29 cellular contexts compared by ENCODE assay signal in genomic region chr5:109812698-109813097, GRCh38.
"Had no signal": no experiment of that assay in that cellular context is flagged by ENCODE, and none has a peak within 500 bp of the region (broad histone marks: within the 10 kb centered on the region; RNA-seq: fewer than 3 reads in every experiment).

No MANE protein-coding gene starts in this region.

- H3K27ac Mint-ChIP-seq: dendritic cell treated with granulocyte-macrophage colony-stimulating factor and Interleukin-4, amounts not matched to agents 40 ng/mL and 50 ng/mL, for 4 days; effector memory CD8-positive, alpha-beta T cell; endodermal cell; immature natural killer cell; memory B cell had no signal

- H3K4me3 Mint-ChIP-seq: dendritic cell treated with granulocyte-macrophage colony-stimulating factor and Interleukin-4, amounts not matched to agents 40 ng/mL and 50 ng/mL, for 4 days; effector memory CD8-positive, alpha-beta T cell; endodermal cell; immature natural killer cell; memory B cell; naive thymus-derived CD4-positive, alpha-beta T cell had no signal

- FAIRE-seq: endometrium had no signal

- H3K4me2 ChIP-seq: hepatocyte had no signal

- H3K27me3 ChIP-seq: colonic mucosa, esophagus squamous epithelium, gastrocnemius medialis, heart left ventricle, hepatocyte had no signal

- H3K9me3 ChIP-seq: colonic mucosa, esophagus squamous epithelium, gastrocnemius medialis, lower lobe of right lung had no signal

- H2AFZ ChIP-seq: hepatocyte had no signal

- ATAC-seq: effector memory CD8-positive, alpha-beta T cell; esophagus mucosa; gastrocnemius medialis; heart left ventricle; left colon; left lobe of liver; left ventricle myocardium superior; lower lobe of right lung; naive thymus-derived CD4-positive, alpha-beta T cell had no signal

- DNase-seq: colonic mucosa; cortex of kidney; effector CD8-positive, alpha-beta T cell; effector memory CD8-positive, alpha-beta T cell; endodermal cell; erythroblast; esophagus squamous epithelium; foreskin fibroblast; foreskin melanocyte; gastrocnemius medialis; heart left ventricle; hypothalamus; immature natural killer cell; islet precursor cell; kidney; kidney glomerular epithelial cell; left colon; left ventricle myocardium superior; lower lobe of right lung; mesendoderm; midbrain; naive thymus-derived CD4-positive, alpha-beta T cell had no signal

- H3K4me3 ChIP-seq: colonic mucosa, esophagus squamous epithelium, gastrocnemius medialis, heart left ventricle, hepatocyte, lower lobe of right lung had no signal

- H3K27ac ChIP-seq: colonic mucosa, epithelial cell of prostate, esophagus squamous epithelium, gastrocnemius medialis, heart left ventricle, hepatocyte, lower lobe of right lung had no signal

- H3K4me1 ChIP-seq: colonic mucosa, esophagus squamous epithelium, heart left ventricle, lower lobe of right lung had no signal

- H3K9me3 Mint-ChIP-seq: dendritic cell treated with granulocyte-macrophage colony-stimulating factor and Interleukin-4, amounts not matched to agents 40 ng/mL and 50 ng/mL, for 4 days; effector memory CD8-positive, alpha-beta T cell; endodermal cell; immature natural killer cell had no signal

- H3K79me2 ChIP-seq: hepatocyte had no signal

- H3K27me3 Mint-ChIP-seq: dendritic cell treated with granulocyte-macrophage colony-stimulating factor and Interleukin-4, amounts not matched to agents 40 ng/mL and 50 ng/mL, for 4 days; effector memory CD8-positive, alpha-beta T cell; memory B cell; naive thymus-derived CD4-positive, alpha-beta T cell had no signal

- H3K36me3 ChIP-seq: colonic mucosa had no signal
